In genomic region chr7:64888561-64888900, GRCh38 we compare ENCODE assay signal across 8 cellular contexts. TPM values are rescaled to one million over a fixed set of nuclear protein-coding genes. Genes with fewer than 3 reads are reported as not detected.
DNase-seq lines count a peak whose midpoint lies in the region; TF ChIP-seq lines count a peak whose summit lies in the region.

No MANE protein-coding gene starts in this region.

- peaks cover 0 to 34% of the 10 kb centered on the region in 2 donors for H3K4me1 ChIP-seq in right atrium auricular region

- no peak for TF ChIP-seq CTCF in GM10266 (IDR thresholded peaks at IDR 0.05; ENCODE audit: control insufficient read depth, insufficient read depth, low read depth, missing control alignments)
- TF ChIP-seq CTCF in right atrium auricular region (IDR thresholded peaks at IDR 0.05), result no peak
- TF ChIP-seq CTCF in retinal pigment epithelial cell (conservative IDR thresholded peaks at IDR 0.05; ENCODE audit: low read depth, low read length), result no peak

- H3K36me3 ChIP-seq in right atrium auricular region, result no peaks in the 10 kb centered on the region

- H3K27me3 Mint-ChIP-seq in activated CD4-positive, alpha-beta memory T cell treated with anti-CD3 and anti-CD28 coated beads for 36 hours, result peaks cover 50% of the 10 kb centered on the region

- no peaks in the 10 kb centered on the region for H3K27me3 ChIP-seq in right atrium auricular region

- H3K4me1 Mint-ChIP-seq in activated CD4-positive, alpha-beta memory T cell treated with anti-CD3 and anti-CD28 coated beads for 36 hours (ENCODE audit: low read depth), result peaks cover 12% of the 10 kb centered on the region

- in situ Hi-C loops in KBM-7 (cut with MboI; ENCODE audit: low pct_unique_long_range_greater_than_20kb, low sequenced_read_pairs), result no loop called here

- CTCF ChIA-PET in activated CD4-positive, alpha-beta memory T cell treated with anti-CD3 and anti-CD28 coated beads for 36 hours (lab: Charles Lee), result interaction anchor here (0.6 to 1.1 kb wide), 5 partner anchors 9 to 413 kb away, joined by 3 to 4 read pairs (median 3); no protein-coding TSS in a partner anchor

- H3K36me3 Mint-ChIP-seq in activated CD4-positive, alpha-beta memory T cell treated with anti-CD3 and anti-CD28 coated beads for 36 hours, result no peaks in the 10 kb centered on the region

- no peaks in the 10 kb centered on the region for H3K9me3 Mint-ChIP-seq in activated CD4-positive, alpha-beta memory T cell treated with anti-CD3 and anti-CD28 coated beads for 36 hours

- H3K27ac ChIP-seq in right atrium auricular region, result peak overlapping the region in 1 of 2 donors; percentile 60

- intact Hi-C loops in activated CD4-positive, alpha-beta memory T cell treated with anti-CD3 and anti-CD28 coated beads for 36 hours (cut with micrococcal nuclease), result loop anchor here (2.0 to 10.0 kb wide), 3 partner anchors 58 to 254 kb away; partner anchors contain the start of gene ZNF138

- no peak overlapping the region for H3K27ac Mint-ChIP-seq in activated CD4-positive, alpha-beta memory T cell treated with anti-CD3 and anti-CD28 coated beads for 36 hours

- DNase-seq in GM10266 (ENCODE audit: extremely low spot score), result peak; percentile 16
- no peak for DNase-seq in activated CD4-positive, alpha-beta memory T cell treated with anti-CD3 and anti-CD28 coated beads for 36 hours
- no peak for DNase-seq in right atrium auricular region (ENCODE audit: low spot score)
- no peak for DNase-seq in retinal pigment epithelial cell (ENCODE audit: low read depth)
- DNase-seq in NCI-H748 (lab: John Stamatoyannopoulos, UW; ENCODE audit: unreplicated experiment), result no peak
- DNase-seq in KBM-7, result no peak
- no peak for DNase-seq in NK-92 (lab: John Stamatoyannopoulos, UW; ENCODE audit: unreplicated experiment)
- no peak for DNase-seq in NCI-H1092 treated with DMSO at 0.1 percent for 48 hours (lab: John Stamatoyannopoulos, UW)

- H3K4me3 ChIP-seq in right atrium auricular region (peak overlapping the region; percentile 27 to 63), retinal pigment epithelial cell (ENCODE audit: low read length) (peak overlapping the region; percentile 49)

- peak overlapping the region; percentile 77 for H3K4me3 Mint-ChIP-seq in activated CD4-positive, alpha-beta memory T cell treated with anti-CD3 and anti-CD28 coated beads for 36 hours

- POLR2A ChIA-PET in activated CD4-positive, alpha-beta memory T cell treated with anti-CD3 and anti-CD28 coated beads for 36 hours (lab: Charles Lee), result no interaction called here

- H3K9me3 ChIP-seq in right atrium auricular region, result no peaks in the 10 kb centered on the region

RNA-seq across cellular contexts. Expression of gene ZNF273, which starts 14.5 kb away (rescaled TPM):
- total RNA-seq in activated CD4-positive, alpha-beta memory T cell treated with anti-CD3 and anti-CD28 coated beads for 36 hours, result 10 to 100 TPM in 1 of 2 experiments, 1 to 10 TPM in 1; 9.6 to 10.9 TPM
- total RNA-seq in right atrium auricular region, result 1 to 10 TPM; 1.1 to 1.6 TPM

Comparison
In these comparisons a context has a peak if more than half of its experiments do, and no peak if none do; other contexts are left out.
1. RNA of gene ZNF273, which starts 14.5 kb away (total RNA-seq): 9.6 to 10.9 TPM in activated CD4-positive, alpha-beta memory T cell treated with anti-CD3 and anti-CD28 coated beads for 36 hours; 1.1 to 1.6 TPM in right atrium auricular region; every median in the first group is over 4 times any median in the second.